Comparison of ENCODE assay signal across 29 cellular contexts in the genomic region with DNA sequence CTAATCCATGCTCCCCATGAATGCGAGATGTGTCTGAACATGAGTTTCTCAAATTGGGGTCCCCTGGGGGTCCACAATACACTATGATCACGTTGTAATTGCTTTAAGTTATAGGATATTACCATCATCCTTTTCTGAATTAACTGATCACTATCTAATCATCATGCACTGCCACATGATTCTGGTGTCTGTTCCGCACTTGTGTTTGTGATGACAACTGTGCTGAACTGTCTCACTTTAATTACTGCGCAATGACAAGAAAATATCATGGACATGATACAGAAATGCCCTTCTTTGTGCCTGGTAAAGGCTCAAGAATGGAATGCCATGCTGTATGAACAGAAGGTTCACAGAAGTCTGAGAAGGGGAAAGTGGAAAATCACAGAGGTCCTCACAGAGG.
DNase-seq lines count a peak whose midpoint lies in the region; ATAC-seq and TF ChIP-seq lines count a peak whose summit lies in the region.
"Had no signal": no experiment of that assay in that cellular context is flagged by ENCODE, and none has a peak within 500 bp of the region (broad histone marks: within the 10 kb centered on the region; RNA-seq: fewer than 3 reads in every experiment).

No MANE protein-coding gene starts in this region.

- WGBS in SK-N-SH (ENCODE audit: low lambda C conversion rate), result 25% methylated on average over 4 of the region's 4 CpGs

- H3K4me3 ChIP-seq in SK-N-SH (ENCODE audit: low read depth in 2 of 2, low read length in 1 of 2), result no peak overlapping the region
- H3K4me3 ChIP-seq: A549; BLaER1; BLaER1 treated with 17β-estradiol and CSF1 and Interleukin-3, amounts not matched to agents 10 nM and 100 nM had no signal

- no peaks in the 10 kb centered on the region for H3K9me2 ChIP-seq in SK-N-SH

- no peaks in the 10 kb centered on the region for H3K9me3 ChIP-seq in SK-N-SH
- H3K9me3 ChIP-seq: A549, BE2C, BLaER1 had no signal

- no peak overlapping the region for H3K4me2 ChIP-seq in SK-N-SH
- H3K4me2 ChIP-seq: A549; BLaER1; BLaER1 treated with 17β-estradiol and CSF1 and Interleukin-3, amounts not matched to agents 10 nM and 100 nM had no signal

- ATAC-seq in SK-N-SH treated with all-trans-retinoic acid at 6 μM for 48 hours, result no peak
- ATAC-seq: A549; CD8-positive, alpha-beta T cell had no signal

- no peak for TF ChIP-seq CTCF in SK-N-SH (IDR thresholded peaks at IDR 0.05)

- no peaks in the 10 kb centered on the region for H3F3A ChIP-seq in SK-N-SH (replicated peaks; ENCODE audit: insufficient read depth)

- DNase-seq in SK-N-SH, result peak; percentile 29
- DNase-seq in mesenteric fat pad (ENCODE audit: low spot score), result no peak
- no peak for DNase-seq in NCI-H1417 treated with DMSO at 0.1 percent for 48 hours (lab: John Stamatoyannopoulos, UW)
- DNase-seq: 8988T; ACHN; AML-193; BE2C; C1 segment of cervical spinal cord; Caco-2; Calu3; CD4-positive, alpha-beta memory T cell; CD4-positive, alpha-beta T cell; CD4-positive, CD25-positive, alpha-beta regulatory T cell; CD8-positive, alpha-beta memory T cell; CD8-positive, alpha-beta T cell; COR-L47; DMS 273 treated with DMSO at 0.1 percent for 48 hours; DMS153; DMS53; DMS79; DMS79 treated with DMSO at 0.1 percent for 48 hours; DND-41; EL had no signal

- no peak overlapping the region for H3K9ac ChIP-seq in SK-N-SH
- H3K9ac ChIP-seq: BLaER1; BLaER1 treated with 17β-estradiol and CSF1 and Interleukin-3, amounts not matched to agents 10 nM and 100 nM had no signal

- no peaks in the 10 kb centered on the region for H3K27me3 ChIP-seq in SK-N-SH (ENCODE audit: insufficient read depth)
- H3K27me3 ChIP-seq: BE2C; BLaER1; BLaER1 treated with 17β-estradiol and CSF1 and Interleukin-3, amounts not matched to agents 10 nM and 100 nM had no signal

- H3K36me3 ChIP-seq in SK-N-SH (replicated peaks in 1 of 2; ENCODE audit: control insufficient read depth in 1 of 2, insufficient read depth in 2 of 2, low read length in 1 of 2), result no peaks in the 10 kb centered on the region
- H3K36me3 ChIP-seq: BE2C; BLaER1; BLaER1 treated with 17β-estradiol and CSF1 and Interleukin-3, amounts not matched to agents 10 nM and 100 nM had no signal

- POLR2A ChIA-PET in SK-N-SH (lab: Yijun Ruan, JAX), result no interaction called here

- TF ChIP-seq RAD21 in SK-N-SH (IDR thresholded peaks at IDR 0.05; ENCODE audit: low read length), result peak; percentile 14; the same call in 1 of the 2 replicates

- CTCF ChIA-PET in SK-N-SH (lab: Yijun Ruan, JAX), result interaction anchor here (0.8 to 2.2 kb wide), 8 partner anchors 8 to 160 kb away, joined by 3 to 7 read pairs (median 3); no protein-coding TSS in a partner anchor

- peak in 1 of 2 experiments; percentile 86; a peak in 2 of 4 replicates for TF ChIP-seq EP300 in SK-N-SH (IDR thresholded peaks at IDR 0.05; ENCODE audit: borderline replicate concordance in 1 of 2, low read depth in 1 of 2, low read length in 1 of 2)

- no peaks in the 10 kb centered on the region for H4K20me1 ChIP-seq in SK-N-SH (ENCODE audit: insufficient read depth)
- H4K20me1 ChIP-seq: BLaER1; BLaER1 treated with 17β-estradiol and CSF1 and Interleukin-3, amounts not matched to agents 10 nM and 100 nM had no signal

- H3K79me2 ChIP-seq in SK-N-SH (ENCODE audit: insufficient read depth), result no peaks in the 10 kb centered on the region

- peaks cover 0 to 4% of the 10 kb centered on the region in 2 experiments; a peak in 2 of 4 replicates for H3K4me1 ChIP-seq in SK-N-SH (ENCODE audit: control insufficient read depth in 1 of 2, insufficient read depth in 2 of 2, low read depth in 1 of 2, low read length in 1 of 2)
- H3K4me1 ChIP-seq: BE2C; BLaER1; BLaER1 treated with 17β-estradiol and CSF1 and Interleukin-3, amounts not matched to agents 10 nM and 100 nM; Caco-2 had no signal

- no peak overlapping the region for H2AFZ ChIP-seq in SK-N-SH (ENCODE audit: low read depth)

- peak overlapping the region in 1 of 2 experiments; percentile 70; a peak in 2 of 4 replicates for H3K27ac ChIP-seq in SK-N-SH (ENCODE audit: low read depth in 2 of 2, low read length in 1 of 2)
- H3K27ac ChIP-seq: 22Rv1; A549; BLaER1; BLaER1 treated with 17β-estradiol and CSF1 and Interleukin-3, amounts not matched to agents 10 nM and 100 nM; C4-2B had no signal

TF ChIP-seq in SK-N-SH, 30 proteins besides CTCF, POLR2A, EP300 and RAD21 (continues in another document):
- TF ChIP-seq, protein P1, sequence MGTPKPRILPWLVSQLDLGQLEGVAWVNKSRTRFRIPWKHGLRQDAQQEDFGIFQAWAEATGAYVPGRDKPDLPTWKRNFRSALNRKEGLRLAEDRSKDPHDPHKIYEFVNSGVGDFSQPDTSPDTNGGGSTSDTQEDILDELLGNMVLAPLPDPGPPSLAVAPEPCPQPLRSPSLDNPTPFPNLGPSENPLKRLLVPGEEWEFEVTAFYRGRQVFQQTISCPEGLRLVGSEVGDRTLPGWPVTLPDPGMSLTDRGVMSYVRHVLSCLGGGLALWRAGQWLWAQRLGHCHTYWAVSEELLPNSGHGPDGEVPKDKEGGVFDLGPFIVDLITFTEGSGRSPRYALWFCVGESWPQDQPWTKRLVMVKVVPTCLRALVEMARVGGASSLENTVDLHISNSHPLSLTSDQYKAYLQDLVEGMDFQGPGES (IDR thresholded peaks at IDR 0.05; ENCODE audit: low read depth, low read length), result no peak
- no peak for TF ChIP-seq SMC3 (IDR thresholded peaks at IDR 0.05; ENCODE audit: low read depth, low read length)
- peak; percentile 82; the same call in 1 of the 2 replicates for TF ChIP-seq RCOR1 (IDR thresholded peaks at IDR 0.05; ENCODE audit: low read length)
- TF ChIP-seq, protein P2, sequence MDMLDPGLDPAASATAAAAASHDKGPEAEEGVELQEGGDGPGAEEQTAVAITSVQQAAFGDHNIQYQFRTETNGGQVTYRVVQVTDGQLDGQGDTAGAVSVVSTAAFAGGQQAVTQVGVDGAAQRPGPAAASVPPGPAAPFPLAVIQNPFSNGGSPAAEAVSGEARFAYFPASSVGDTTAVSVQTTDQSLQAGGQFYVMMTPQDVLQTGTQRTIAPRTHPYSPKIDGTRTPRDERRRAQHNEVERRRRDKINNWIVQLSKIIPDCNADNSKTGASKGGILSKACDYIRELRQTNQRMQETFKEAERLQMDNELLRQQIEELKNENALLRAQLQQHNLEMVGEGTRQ (IDR thresholded peaks at IDR 0.05; ENCODE audit: borderline replicate concordance, low read depth, low read length), result no peak
- TF ChIP-seq, protein P3, sequence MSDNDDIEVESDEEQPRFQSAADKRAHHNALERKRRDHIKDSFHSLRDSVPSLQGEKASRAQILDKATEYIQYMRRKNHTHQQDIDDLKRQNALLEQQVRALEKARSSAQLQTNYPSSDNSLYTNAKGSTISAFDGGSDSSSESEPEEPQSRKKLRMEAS (IDR thresholded peaks at IDR 0.05; ENCODE audit: low read depth), result no peak
- TF ChIP-seq GABPA (IDR thresholded peaks at IDR 0.05; ENCODE audit: low read depth), result no peak
- TF ChIP-seq NFIC (IDR thresholded peaks at IDR 0.05; ENCODE audit: borderline replicate concordance), result no peak
- peak; percentile 90 for TF ChIP-seq GATA2 (CRISPR knock-in tag; IDR thresholded peaks at IDR 0.05)
- TF ChIP-seq JUND (IDR thresholded peaks at IDR 0.05), result no peak

TF ChIP-seq in SK-N-SH treated with all-trans-retinoic acid at 6 μM for 48 hours, 23 proteins besides CTCF, POLR2A, EP300 and RAD21:
- peak; percentile 37; the same call in 1 of the 2 replicates for TF ChIP-seq TCF4 (CRISPR knock-in tag; IDR thresholded peaks at IDR 0.05; ENCODE audit: borderline replicate concordance)
- TF ChIP-seq ZFP30 (CRISPR knock-in tag; IDR thresholded peaks at IDR 0.05), result no peak
- TF ChIP-seq, protein P4, sequence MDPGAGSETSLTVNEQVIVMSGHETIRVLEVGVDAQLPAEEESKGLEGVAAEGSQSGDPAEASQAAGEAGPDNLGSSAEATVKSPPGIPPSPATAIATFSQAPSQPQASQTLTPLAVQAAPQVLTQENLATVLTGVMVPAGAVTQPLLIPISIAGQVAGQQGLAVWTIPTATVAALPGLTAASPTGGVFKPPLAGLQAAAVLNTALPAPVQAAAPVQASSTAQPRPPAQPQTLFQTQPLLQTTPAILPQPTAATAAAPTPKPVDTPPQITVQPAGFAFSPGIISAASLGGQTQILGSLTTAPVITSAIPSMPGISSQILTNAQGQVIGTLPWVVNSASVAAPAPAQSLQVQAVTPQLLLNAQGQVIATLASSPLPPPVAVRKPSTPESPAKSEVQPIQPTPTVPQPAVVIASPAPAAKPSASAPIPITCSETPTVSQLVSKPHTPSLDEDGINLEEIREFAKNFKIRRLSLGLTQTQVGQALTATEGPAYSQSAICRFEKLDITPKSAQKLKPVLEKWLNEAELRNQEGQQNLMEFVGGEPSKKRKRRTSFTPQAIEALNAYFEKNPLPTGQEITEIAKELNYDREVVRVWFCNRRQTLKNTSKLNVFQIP (CRISPR knock-in tag; IDR thresholded peaks at IDR 0.05; ENCODE audit: borderline replicate concordance, low read depth), result no peak
